In genomic region chr10:15083674-15084501, GRCh38 we compare ENCODE assay signal across 10 cellular contexts. TPM values are rescaled to one million over a fixed set of nuclear protein-coding genes. Genes with fewer than 3 reads are reported as not detected.
A peak's percentile ranks its signal among the peaks of the same experiment; 100 is the strongest.
DNase-seq lines count a peak whose midpoint lies in the region; TF ChIP-seq lines count a peak whose summit lies in the region.
"Had no signal": no experiment of that assay in that cellular context is flagged by ENCODE, and none has a peak within 500 bp of the region (broad histone marks: within the 10 kb centered on the region; RNA-seq: fewer than 3 reads in every experiment).

No MANE protein-coding gene starts in this region.

- H3K36me3 ChIP-seq in mucosa of rectum (ENCODE audit: control insufficient read depth in 2 of 2, insufficient read depth in 2 of 2, low read length in 2 of 2) (no peaks in the 10 kb centered on the region), urinary bladder (ENCODE audit: insufficient read depth) (no peaks in the 10 kb centered on the region)

- H3K9me3 Mint-ChIP-seq in activated CD4-positive, alpha-beta T cell treated with anti-CD3 and anti-CD28 coated beads, Interleukin-2, amount 10 ng/mL, durations not matched to agents 7 days and 5 days = no peaks in the 10 kb centered on the region
- no peaks in the 10 kb centered on the region for H3K9me3 Mint-ChIP-seq in activated CD4-positive, alpha-beta T cell treated with anti-CD3 and anti-CD28 coated beads, Interleukin-2, amount 10 ng/mL, durations not matched to agents 24 days and 14 days

- H3K4me3 ChIP-seq in choroid plexus epithelial cell (ENCODE audit: low read depth, low read length) (peak overlapping the region; percentile 62), mucosa of rectum (ENCODE audit: low read length in 2 of 2) (peak overlapping the region; percentile 61 to 65), urinary bladder (ENCODE audit: low read depth, low read length) (peak overlapping the region; percentile 24)

- H3K9ac ChIP-seq in mucosa of rectum (ENCODE audit: low read depth in 1 of 2, low read length in 2 of 2) = peak overlapping the region; percentile 18 to 20

- no peaks in the 10 kb centered on the region for H3K36me3 Mint-ChIP-seq in activated CD4-positive, alpha-beta T cell treated with anti-CD3 and anti-CD28 coated beads, Interleukin-2, amount 10 ng/mL, durations not matched to agents 7 days and 5 days (ENCODE audit: low read depth)
- no peaks in the 10 kb centered on the region for H3K36me3 Mint-ChIP-seq in activated CD4-positive, alpha-beta T cell treated with anti-CD3 and anti-CD28 coated beads, Interleukin-2, amount 10 ng/mL, durations not matched to agents 24 days and 14 days (ENCODE audit: low read depth)

- H3K27me3 Mint-ChIP-seq in activated CD4-positive, alpha-beta T cell treated with anti-CD3 and anti-CD28 coated beads, Interleukin-2, amount 10 ng/mL, durations not matched to agents 7 days and 5 days = no peaks in the 10 kb centered on the region
- H3K27me3 Mint-ChIP-seq in activated CD4-positive, alpha-beta T cell treated with anti-CD3 and anti-CD28 coated beads, Interleukin-2, amount 10 ng/mL, durations not matched to agents 24 days and 14 days = peaks cover 6% of the 10 kb centered on the region

- H3K4me1 Mint-ChIP-seq in activated CD4-positive, alpha-beta T cell treated with anti-CD3 and anti-CD28 coated beads, Interleukin-2, amount 10 ng/mL, durations not matched to agents 7 days and 5 days = peaks cover 30% of the 10 kb centered on the region
- H3K4me1 Mint-ChIP-seq in activated CD4-positive, alpha-beta T cell treated with anti-CD3 and anti-CD28 coated beads, Interleukin-2, amount 10 ng/mL, durations not matched to agents 24 days and 14 days = peaks cover 5% of the 10 kb centered on the region

- no peaks in the 10 kb centered on the region for H3K9me3 ChIP-seq in mucosa of rectum (ENCODE audit: control insufficient read depth in 2 of 2, low read length in 2 of 2)

- POLR2A ChIA-PET in activated CD4-positive, alpha-beta T cell treated with anti-CD3 and anti-CD28 coated beads, Interleukin-2, amount 10 ng/mL, durations not matched to agents 7 days and 5 days (lab: Charles Lee) = no interaction called here

- no peaks in the 10 kb centered on the region for H3K27me3 ChIP-seq in mucosa of rectum (ENCODE audit: control insufficient read depth in 2 of 2, insufficient read depth in 2 of 2, low read length in 2 of 2)

- H3K27ac Mint-ChIP-seq in activated CD4-positive, alpha-beta T cell treated with anti-CD3 and anti-CD28 coated beads, Interleukin-2, amount 10 ng/mL, durations not matched to agents 7 days and 5 days = peak overlapping the region; percentile 68
- H3K27ac Mint-ChIP-seq in activated CD4-positive, alpha-beta T cell treated with anti-CD3 and anti-CD28 coated beads, Interleukin-2, amount 10 ng/mL, durations not matched to agents 24 days and 14 days = no peak overlapping the region

- 75% methylated on average over 18 of the region's 18 CpGs for WGBS in urinary bladder

- H3K4me1 ChIP-seq in mucosa of rectum (ENCODE audit: control insufficient read depth in 2 of 2, insufficient read depth in 2 of 2, low read length in 2 of 2) (peaks cover 6% of the 10 kb centered on the region in 2 donors), urinary bladder (ENCODE audit: insufficient read depth) (peaks cover 3% of the 10 kb centered on the region)

- peak; percentile 8 for TF ChIP-seq CTCF in choroid plexus epithelial cell (conservative IDR thresholded peaks at IDR 0.05; ENCODE audit: low read depth, low read length)

- DNase-seq in activated CD4-positive, alpha-beta T cell treated with anti-CD3 and anti-CD28 coated beads, Interleukin-2, amount 10 ng/mL, durations not matched to agents 7 days and 5 days = no peak
- no peak for DNase-seq in activated CD4-positive, alpha-beta T cell treated with anti-CD3 and anti-CD28 coated beads, Interleukin-2, amount 10 ng/mL, durations not matched to agents 24 days and 14 days
- DNase-seq in choroid plexus epithelial cell (ENCODE audit: low read depth) (no peak), pons (ENCODE audit: low spot score) (no peak), OCI-M1 (lab: John Stamatoyannopoulos, UW) (no peak), foreskin melanocyte (no peak)
- DNase-seq: activated CD4-positive, CD25-positive, alpha-beta regulatory T cell treated with anti-CD3 and anti-CD28 coated beads, Interleukin-2, amount 50 U/mL, for 72 hours; AML-193 had no signal

- peak overlapping the region; percentile 77 for H3K4me3 Mint-ChIP-seq in activated CD4-positive, alpha-beta T cell treated with anti-CD3 and anti-CD28 coated beads, Interleukin-2, amount 10 ng/mL, durations not matched to agents 7 days and 5 days
- H3K4me3 Mint-ChIP-seq in activated CD4-positive, alpha-beta T cell treated with anti-CD3 and anti-CD28 coated beads, Interleukin-2, amount 10 ng/mL, durations not matched to agents 24 days and 14 days = no peak overlapping the region

- intact Hi-C loops in activated CD4-positive, alpha-beta T cell treated with anti-CD3 and anti-CD28 coated beads, Interleukin-2, amount 10 ng/mL, durations not matched to agents 24 days and 14 days (cut with micrococcal nuclease) = no loop called here

- H3K27ac ChIP-seq in mucosa of rectum (ENCODE audit: low read depth in 2 of 2, low read length in 2 of 2) = no peak overlapping the region
- no peak overlapping the region for H3K27ac ChIP-seq in urinary bladder (ENCODE audit: low read depth)

- CTCF ChIA-PET in activated CD4-positive, alpha-beta T cell treated with anti-CD3 and anti-CD28 coated beads, Interleukin-2, amount 10 ng/mL, durations not matched to agents 7 days and 5 days (lab: Charles Lee) = interaction anchor here (0.6 to 1.1 kb wide), 3 partner anchors 34 to 64 kb away, joined by 3 to 4 read pairs (median 3); no protein-coding TSS in a partner anchor

RNA-seq across cellular contexts. Expression of gene ACBD7, which starts 4.7 kb away (rescaled TPM):
- total RNA-seq in activated CD4-positive, alpha-beta T cell treated with anti-CD3 and anti-CD28 coated beads, Interleukin-2, amount 10 ng/mL, durations not matched to agents 7 days and 5 days = 1 to 10 TPM; 8.1 to 9.2 TPM
- total RNA-seq in activated CD4-positive, alpha-beta T cell treated with anti-CD3 and anti-CD28 coated beads, Interleukin-2, amount 10 ng/mL, durations not matched to agents 24 days and 14 days = 1.0 and 1.3 TPM in 2 replicates
- total RNA-seq in urinary bladder = 5.2 TPM
- polyA plus RNA-seq in urinary bladder = 0.15 TPM

RNA-seq across cellular contexts. Expression of gene RPP38, which starts 13.3 kb away (rescaled TPM):
- total RNA-seq in activated CD4-positive, alpha-beta T cell treated with anti-CD3 and anti-CD28 coated beads, Interleukin-2, amount 10 ng/mL, durations not matched to agents 7 days and 5 days = 10 to 100 TPM; 17.4 to 19.2 TPM
- total RNA-seq in activated CD4-positive, alpha-beta T cell treated with anti-CD3 and anti-CD28 coated beads, Interleukin-2, amount 10 ng/mL, durations not matched to agents 24 days and 14 days = 22.6 and 23.3 TPM in 2 replicates
- 7.5 TPM for total RNA-seq in urinary bladder
- 19.8 TPM for polyA plus RNA-seq in urinary bladder

RNA-seq across cellular contexts. Expression of gene OLAH, which starts 40.1 kb away (rescaled TPM):
- 1 to 10 TPM; 1.0 to 1.2 TPM for total RNA-seq in activated CD4-positive, alpha-beta T cell treated with anti-CD3 and anti-CD28 coated beads, Interleukin-2, amount 10 ng/mL, durations not matched to agents 7 days and 5 days
- 0.26 and 0.62 TPM in 2 replicates for total RNA-seq in activated CD4-positive, alpha-beta T cell treated with anti-CD3 and anti-CD28 coated beads, Interleukin-2, amount 10 ng/mL, durations not matched to agents 24 days and 14 days
- not detected for total RNA-seq in urinary bladder
- 0.47 TPM for polyA plus RNA-seq in urinary bladder
